32 cellular contexts compared by ENCODE assay signal in genomic region chr14:55840821-55841220, GRCh38.
"Had no signal": no experiment of that assay in that cellular context is flagged by ENCODE, and none has a peak within 500 bp of the region (broad histone marks: within the 10 kb centered on the region; RNA-seq: fewer than 3 reads in every experiment).

No MANE protein-coding gene starts in this region.

- H3K4me3 ChIP-seq: adrenal gland, ascending aorta, breast epithelium, coronary artery, dorsolateral prefrontal cortex, gastrocnemius medialis, heart left ventricle had no signal

- H3K27ac ChIP-seq: adrenal gland, ascending aorta, breast epithelium, coronary artery, dorsolateral prefrontal cortex, gastrocnemius medialis, heart left ventricle had no signal

- H3K36me3 Mint-ChIP-seq: activated CD4-positive, alpha-beta memory T cell treated with anti-CD3 and anti-CD28 coated beads for 36 hours; activated naive CD4-positive, alpha-beta T cell treated with anti-CD3 and anti-CD28 coated beads, Interleukin-2, amount 10 ng/mL, durations not matched to agents 7 days and 5 days; activated naive CD4-positive, alpha-beta T cell treated with anti-CD3 and anti-CD28 coated beads, Interleukin-2, amount 50 U/mL, for 72 hours; brain had no signal

- H3K4me3 Mint-ChIP-seq: activated CD4-positive, alpha-beta memory T cell treated with anti-CD3 and anti-CD28 coated beads for 36 hours; activated CD4-positive, alpha-beta T cell treated with anti-CD3 and anti-CD28 coated beads for 36 hours; activated CD4-positive, alpha-beta T cell treated with anti-CD3 and anti-CD28 coated beads, Interleukin-2, amount 10 ng/mL, durations not matched to agents 24 days and 14 days; activated naive CD4-positive, alpha-beta T cell treated with anti-CD3 and anti-CD28 coated beads, Interleukin-2, amount 10 ng/mL, durations not matched to agents 7 days and 5 days; activated T-cell treated with anti-CD3 and anti-CD28 coated beads, Interleukin-2, amount 50 U/mL, for 24 hours; activated T-cell treated with anti-CD3 and anti-CD28 coated beads, Interleukin-2, amount 50 U/mL, for 72 hours; brain; central memory CD8-positive, alpha-beta T cell; dendritic cell treated with granulocyte-macrophage colony-stimulating factor and Interleukin-4, amounts not matched to agents 40 ng/mL and 50 ng/mL, for 4 days; endodermal cell; T-helper 17 cell; T-helper 2 cell treated with Interferon-gamma antibody and Interleukin-4, amounts not matched to agents 5 μg/mL and 100 μg/mL, for 36 hours had no signal

- H3K27me3 ChIP-seq: adrenal gland, ascending aorta, breast epithelium, dorsolateral prefrontal cortex, gastrocnemius medialis, heart left ventricle had no signal

- H3K36me3 ChIP-seq: adrenal gland, ascending aorta, breast epithelium, gastrocnemius medialis, heart left ventricle had no signal

- H3K27me3 Mint-ChIP-seq: activated CD4-positive, alpha-beta memory T cell treated with anti-CD3 and anti-CD28 coated beads for 36 hours; activated CD4-positive, alpha-beta T cell treated with anti-CD3 and anti-CD28 coated beads for 36 hours; brain; T-helper 17 cell had no signal

- H3K27ac Mint-ChIP-seq: activated CD4-positive, alpha-beta memory T cell treated with anti-CD3 and anti-CD28 coated beads for 36 hours; activated CD4-positive, alpha-beta T cell treated with anti-CD3 and anti-CD28 coated beads for 36 hours; activated CD4-positive, alpha-beta T cell treated with anti-CD3 and anti-CD28 coated beads, Interleukin-2, amount 10 ng/mL, durations not matched to agents 24 days and 14 days; activated naive CD4-positive, alpha-beta T cell treated with anti-CD3 and anti-CD28 coated beads, Interleukin-2, amount 10 ng/mL, durations not matched to agents 7 days and 5 days; activated T-cell treated with anti-CD3 and anti-CD28 coated beads, Interleukin-2, amount 50 U/mL, for 24 hours; activated T-cell treated with anti-CD3 and anti-CD28 coated beads, Interleukin-2, amount 50 U/mL, for 72 hours; dendritic cell treated with granulocyte-macrophage colony-stimulating factor and Interleukin-4, amounts not matched to agents 40 ng/mL and 50 ng/mL, for 4 days; endodermal cell; T-helper 2 cell treated with Interferon-gamma antibody and Interleukin-4, amounts not matched to agents 5 μg/mL and 100 μg/mL, for 36 hours had no signal

- H3K4me1 Mint-ChIP-seq: activated CD4-positive, alpha-beta T cell treated with anti-CD3 and anti-CD28 coated beads for 36 hours; activated CD4-positive, alpha-beta T cell treated with anti-CD3 and anti-CD28 coated beads, Interleukin-2, amount 10 ng/mL, durations not matched to agents 24 days and 14 days; activated naive CD4-positive, alpha-beta T cell treated with anti-CD3 and anti-CD28 coated beads, Interleukin-2, amount 10 ng/mL, durations not matched to agents 7 days and 5 days; brain; central memory CD8-positive, alpha-beta T cell; endodermal cell; T-helper 17 cell had no signal

- H3K9me3 ChIP-seq: adrenal gland, ascending aorta, breast epithelium, gastrocnemius medialis had no signal

- ATAC-seq: activated CD4-positive, alpha-beta T cell treated with anti-CD3 and anti-CD28 coated beads for 36 hours; activated naive CD4-positive, alpha-beta T cell treated with anti-CD3 and anti-CD28 coated beads, Interleukin-2, amount 50 U/mL, for 72 hours; activated T-cell treated with anti-CD3 and anti-CD28 coated beads, Interleukin-2, amount 50 U/mL, for 72 hours; esophagus mucosa; gastrocnemius medialis; heart left ventricle; T-helper 17 cell had no signal

- H3K9me3 Mint-ChIP-seq: activated CD4-positive, alpha-beta memory T cell treated with anti-CD3 and anti-CD28 coated beads for 36 hours; activated naive CD4-positive, alpha-beta T cell treated with anti-CD3 and anti-CD28 coated beads, Interleukin-2, amount 10 ng/mL, durations not matched to agents 7 days and 5 days; activated naive CD4-positive, alpha-beta T cell treated with anti-CD3 and anti-CD28 coated beads, Interleukin-2, amount 50 U/mL, for 72 hours; activated T-cell treated with anti-CD3 and anti-CD28 coated beads, Interleukin-2, amount 50 U/mL, for 24 hours; activated T-cell treated with anti-CD3 and anti-CD28 coated beads, Interleukin-2, amount 50 U/mL, for 72 hours; central memory CD8-positive, alpha-beta T cell; T-helper 2 cell treated with Interferon-gamma antibody and Interleukin-4, amounts not matched to agents 5 μg/mL and 100 μg/mL, for 36 hours had no signal

- H3K4me1 ChIP-seq: adrenal gland, ascending aorta, breast epithelium, gastrocnemius medialis, heart left ventricle had no signal

- DNase-seq: activated CD4-positive, alpha-beta memory T cell treated with anti-CD3 and anti-CD28 coated beads for 36 hours; activated CD4-positive, alpha-beta T cell treated with anti-CD3 and anti-CD28 coated beads for 36 hours; activated CD4-positive, alpha-beta T cell treated with anti-CD3 and anti-CD28 coated beads, Interleukin-2, amount 10 ng/mL, durations not matched to agents 24 days and 14 days; activated CD4-positive, CD25-positive, alpha-beta regulatory T cell; activated CD4-positive, CD25-positive, alpha-beta regulatory T cell treated with anti-CD3 and anti-CD28 coated beads, Interleukin-2, amount 50 U/mL, for 72 hours; activated CD8-positive, alpha-beta memory T cell treated with anti-CD3 and anti-CD28 coated beads, Interleukin-2, amount 50 U/mL, for 48 hours; activated gamma-delta T cell; activated naive CD4-positive, alpha-beta T cell; activated naive CD4-positive, alpha-beta T cell treated with anti-CD3 and anti-CD28 coated beads, Interleukin-2, amount 10 ng/mL, durations not matched to agents 7 days and 5 days; activated T-cell treated with anti-CD3 and anti-CD28 coated beads for 4 hours; activated T-cell treated with anti-CD3 and anti-CD28 coated beads, Interleukin-2, amount 50 U/mL, for 24 hours; activated T-cell treated with anti-CD3 and anti-CD28 coated beads, Interleukin-2, amount 50 U/mL, for 72 hours; adrenal gland; dorsolateral prefrontal cortex; effector memory CD4-positive, alpha-beta T cell; endodermal cell; foreskin fibroblast; gastrocnemius medialis; glutamatergic neuron; heart left ventricle; T-helper 1 cell; T-helper 17 cell; T1000 had no signal
